13 cellular contexts compared by ENCODE assay signal in genomic region chr6:168192195-168192900, GRCh38.
DNase-seq lines count a peak whose midpoint lies in the region; ATAC-seq and TF ChIP-seq lines count a peak whose summit lies in the region.
"Had no signal": no experiment of that assay in that cellular context is flagged by ENCODE, and none has a peak within 500 bp of the region (broad histone marks: within the 10 kb centered on the region; RNA-seq: fewer than 3 reads in every experiment).

No MANE protein-coding gene starts in this region.

- POLR2A ChIA-PET in HEK293T (lab: Yijun Ruan, JAX): no interaction called here

- peak; percentile 56 for ATAC-seq in left colon
- ATAC-seq in esophagus mucosa: no peak
- ATAC-seq in HG02970 (IDR thresholded peaks at IDR 0.05; ENCODE audit: low FRiP score, unreplicated experiment): no peak
- ATAC-seq: right cardiac atrium had no signal

- DNase-seq in COLO668 (lab: John Stamatoyannopoulos, UW; ENCODE audit: unreplicated experiment): peak; percentile 47
- DNase-seq in NCI-H1092 treated with DMSO at 0.1 percent for 48 hours (lab: John Stamatoyannopoulos, UW): peak; percentile 83
- DNase-seq in NCI-H748 (lab: John Stamatoyannopoulos, UW; ENCODE audit: unreplicated experiment): peak; percentile 93
- peak; percentile 28 to 47 for DNase-seq in left colon
- no peak for DNase-seq in kidney tubule cell (ENCODE audit: low spot score)
- no peak for DNase-seq in HEK293T (ENCODE audit: extremely low spot score)
- DNase-seq: activated naive CD4-positive, alpha-beta T cell treated with Interleukin-2 at 50 U/mL for 16 hours; aorta; NCI-H2029; SIG-M5 had no signal

- intact Hi-C loops in left colon (cut with DNase I, micrococcal nuclease): no loop called here

- CTCF ChIA-PET in HEK293T (lab: Yijun Ruan, JAX): no interaction called here

TF ChIP-seq in HEK293T, 16 proteins besides CTCF, POLR2A, EP300 and RAD21:
- TF ChIP-seq HDGF (IDR thresholded peaks at IDR 0.05; ENCODE audit: borderline replicate concordance): no peak
- TF ChIP-seq ARNT (IDR thresholded peaks at IDR 0.05): no peak
- TF ChIP-seq TARDBP (IDR thresholded peaks at IDR 0.05): no peak
- no peak for TF ChIP-seq ZNF384 (IDR thresholded peaks at IDR 0.05)
- no peak for TF ChIP-seq BHLHE40 (IDR thresholded peaks at IDR 0.05; ENCODE audit: borderline replicate concordance)
- no peak for TF ChIP-seq SUZ12 (IDR thresholded peaks at IDR 0.05)
- TF ChIP-seq CTBP1 (IDR thresholded peaks at IDR 0.05; ENCODE audit: borderline replicate concordance): no peak
- no peak for TF ChIP-seq ELF4 (IDR thresholded peaks at IDR 0.05)

Comparison
In these comparisons a context has a peak if more than half of its experiments do, and no peak if none do; other contexts are left out.
1. DNase-seq: peak in COLO668 (single experiment), NCI-H1092 treated with DMSO at 0.1 percent for 48 hours (single experiment), NCI-H748 (single experiment) and left colon (2 of 2); none in kidney tubule cell (single experiment) and HEK293T (single experiment).